ENCODE assay signal across 10 cellular contexts in the genomic region with DNA sequence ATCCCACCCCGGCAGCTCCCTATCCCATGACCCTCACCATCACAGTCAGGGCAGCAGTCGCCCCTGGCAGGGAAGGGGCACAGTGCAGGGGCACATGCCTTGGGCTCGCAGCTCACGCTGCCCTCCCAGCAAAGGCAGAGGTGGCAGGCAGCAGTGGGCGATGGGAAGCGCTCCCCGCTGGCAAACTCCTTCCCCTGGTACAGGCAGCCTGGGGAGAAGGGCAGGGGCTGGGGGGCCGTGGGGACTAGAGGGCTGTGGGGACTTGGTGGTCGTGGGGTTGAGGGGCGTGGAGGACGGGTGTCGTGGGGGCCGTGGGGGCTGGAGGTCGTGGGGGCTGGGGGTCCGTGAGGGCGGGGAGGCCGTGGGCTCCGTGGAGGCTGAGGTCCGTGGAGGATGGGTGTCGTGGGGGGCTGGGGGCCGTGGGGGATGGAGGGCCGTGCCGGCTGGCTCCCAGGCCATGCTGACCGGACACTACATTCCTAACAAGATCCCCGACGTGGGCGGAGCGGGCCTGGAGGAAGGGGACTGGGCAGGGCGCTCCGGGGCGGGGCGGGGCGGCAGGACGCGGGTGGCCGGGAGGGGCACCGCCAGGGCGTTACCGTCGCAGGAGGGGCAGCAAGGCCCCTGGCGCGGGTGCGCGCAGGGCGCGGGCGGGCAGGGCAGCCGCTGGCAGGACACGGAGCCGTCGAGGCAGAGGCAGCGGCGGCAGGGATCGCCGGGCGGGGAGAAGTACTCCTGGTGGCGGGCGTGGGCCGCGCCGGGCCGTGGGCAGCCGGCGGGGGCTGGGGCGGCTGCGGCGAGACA. TPM values are rescaled to one million over a fixed set of nuclear protein-coding genes. Genes with fewer than 3 reads are reported as not detected.
DNase-seq lines count a peak whose midpoint lies in the region; ATAC-seq lines count a peak whose summit lies in the region.
"Had no signal": no experiment of that assay in that cellular context is flagged by ENCODE, and none has a peak within 500 bp of the region (broad histone marks: within the 10 kb centered on the region; RNA-seq: fewer than 3 reads in every experiment).

No MANE protein-coding gene starts in this region.

- H3K27me3 Mint-ChIP-seq in activated CD8-positive, alpha-beta T cell treated with anti-CD3 and anti-CD28 coated beads, Interleukin-2, amount 10 ng/mL, durations not matched to agents 7 days and 5 days (ENCODE audit: low read depth): peaks cover 11% of the 10 kb centered on the region

- no peak overlapping the region for H3K27ac Mint-ChIP-seq in activated CD8-positive, alpha-beta T cell treated with anti-CD3 and anti-CD28 coated beads, Interleukin-2, amount 10 ng/mL, durations not matched to agents 7 days and 5 days

- no peak overlapping the region for H3K4me3 Mint-ChIP-seq in activated CD8-positive, alpha-beta T cell treated with anti-CD3 and anti-CD28 coated beads, Interleukin-2, amount 10 ng/mL, durations not matched to agents 7 days and 5 days

- no peaks in the 10 kb centered on the region for H3K9me3 ChIP-seq in subcutaneous abdominal adipose tissue (ENCODE audit: control insufficient read depth in 5 of 5, low read length in 5 of 5)

- in situ Hi-C loops in ACHN (cut with HindIII; ENCODE audit: low pct_ligation_motif_present, low pct_unique_long_range_greater_than_20kb, low sequenced_read_pairs): no loop called here

- DNase-seq in DMS53 (lab: John Stamatoyannopoulos, UW): peak; percentile 67
- no peak for DNase-seq in DMS53 treated with DMSO at 0.1 percent for 48 hours (lab: John Stamatoyannopoulos, UW; ENCODE audit: unreplicated experiment)
- no peak for DNase-seq in activated CD8-positive, alpha-beta T cell treated with anti-CD3 and anti-CD28 coated beads, Interleukin-2, amount 10 ng/mL, durations not matched to agents 7 days and 5 days
- DNase-seq in ACHN: no peak
- DNase-seq in pons (ENCODE audit: low spot score): no peak
- DNase-seq: NCI-H1417 had no signal

- no peak overlapping the region for H3K9ac ChIP-seq in subcutaneous abdominal adipose tissue (ENCODE audit: low read length in 5 of 5)

- peak overlapping the region; percentile 31 for H3K4me3 ChIP-seq in iPS-11a (ENCODE audit: low read depth, low read length)
- H3K4me3 ChIP-seq in subcutaneous abdominal adipose tissue (ENCODE audit: low read depth in 1 of 5, low read length in 5 of 5): peak overlapping the region in 3 of 5 donors; percentile 2 to 52 (median 34)
- H3K4me3 ChIP-seq: cardiac muscle cell had no signal

- POLR2A ChIA-PET in activated CD8-positive, alpha-beta T cell treated with anti-CD3 and anti-CD28 coated beads, Interleukin-2, amount 10 ng/mL, durations not matched to agents 7 days and 5 days (lab: Charles Lee): no interaction called here

- H3K36me3 ChIP-seq in subcutaneous abdominal adipose tissue (ENCODE audit: control insufficient read depth in 5 of 5, insufficient read depth in 5 of 5, low read length in 5 of 5): no peaks in the 10 kb centered on the region
- H3K36me3 ChIP-seq: cardiac muscle cell had no signal

- H3K36me3 Mint-ChIP-seq in activated CD8-positive, alpha-beta T cell treated with anti-CD3 and anti-CD28 coated beads, Interleukin-2, amount 10 ng/mL, durations not matched to agents 7 days and 5 days (ENCODE audit: low read depth): no peaks in the 10 kb centered on the region

- H3K27ac ChIP-seq in subcutaneous abdominal adipose tissue (ENCODE audit: low read depth, low read length): no peak overlapping the region
- H3K27ac ChIP-seq: cardiac muscle cell had no signal

- H3K9me3 Mint-ChIP-seq in activated CD8-positive, alpha-beta T cell treated with anti-CD3 and anti-CD28 coated beads, Interleukin-2, amount 10 ng/mL, durations not matched to agents 7 days and 5 days (ENCODE audit: insufficient read depth): no peaks in the 10 kb centered on the region

- peaks cover 2% of the 10 kb centered on the region for H3K4me1 Mint-ChIP-seq in activated CD8-positive, alpha-beta T cell treated with anti-CD3 and anti-CD28 coated beads, Interleukin-2, amount 10 ng/mL, durations not matched to agents 7 days and 5 days (ENCODE audit: low read depth)

- CTCF ChIA-PET in activated CD8-positive, alpha-beta T cell treated with anti-CD3 and anti-CD28 coated beads, Interleukin-2, amount 10 ng/mL, durations not matched to agents 7 days and 5 days (lab: Charles Lee): interaction anchor here (1.1 kb wide), 1 partner anchor 9 kb away, joined by 4 read pairs; no protein-coding TSS in a partner anchor

- ATAC-seq in activated CD8-positive, alpha-beta T cell treated with anti-CD3 and anti-CD28 coated beads, Interleukin-2, amount 10 ng/mL, durations not matched to agents 7 days and 5 days: peak; percentile 27
- ATAC-seq in HG02610 (IDR thresholded peaks at IDR 0.05; ENCODE audit: unreplicated experiment): no peak

- H3K27me3 ChIP-seq in subcutaneous abdominal adipose tissue (ENCODE audit: control insufficient read depth in 5 of 5, insufficient read depth in 4 of 5, low read length in 5 of 5): peaks cover 0 to 19% (median 5%) of the 10 kb centered on the region in 5 donors

- H3K4me1 ChIP-seq in subcutaneous abdominal adipose tissue (ENCODE audit: control insufficient read depth in 5 of 5, insufficient read depth in 5 of 5, low read length in 5 of 5): no peaks in the 10 kb centered on the region

RNA-seq across cellular contexts. Expression of a gene that starts 20.0 kb away (rescaled TPM):
- under 1 TPM in 1 of 2 experiments, not detected in 1; 0.21 TPM for total RNA-seq in activated CD8-positive, alpha-beta T cell treated with anti-CD3 and anti-CD28 coated beads, Interleukin-2, amount 10 ng/mL, durations not matched to agents 7 days and 5 days

RNA-seq across cellular contexts. Expression of a gene that starts 27.9 kb away (rescaled TPM):
- total RNA-seq in activated CD8-positive, alpha-beta T cell treated with anti-CD3 and anti-CD28 coated beads, Interleukin-2, amount 10 ng/mL, durations not matched to agents 7 days and 5 days: 100 to 1,000 TPM; 130 to 138 TPM

RNA-seq across cellular contexts. Expression of a gene that starts 47.2 kb away (rescaled TPM):
- 1 to 10 TPM; 7.4 to 8.0 TPM for total RNA-seq in activated CD8-positive, alpha-beta T cell treated with anti-CD3 and anti-CD28 coated beads, Interleukin-2, amount 10 ng/mL, durations not matched to agents 7 days and 5 days
- total RNA-seq: cardiac muscle cell had no signal
